ENCODE assay signal across 8 cellular contexts in the genomic region with DNA sequence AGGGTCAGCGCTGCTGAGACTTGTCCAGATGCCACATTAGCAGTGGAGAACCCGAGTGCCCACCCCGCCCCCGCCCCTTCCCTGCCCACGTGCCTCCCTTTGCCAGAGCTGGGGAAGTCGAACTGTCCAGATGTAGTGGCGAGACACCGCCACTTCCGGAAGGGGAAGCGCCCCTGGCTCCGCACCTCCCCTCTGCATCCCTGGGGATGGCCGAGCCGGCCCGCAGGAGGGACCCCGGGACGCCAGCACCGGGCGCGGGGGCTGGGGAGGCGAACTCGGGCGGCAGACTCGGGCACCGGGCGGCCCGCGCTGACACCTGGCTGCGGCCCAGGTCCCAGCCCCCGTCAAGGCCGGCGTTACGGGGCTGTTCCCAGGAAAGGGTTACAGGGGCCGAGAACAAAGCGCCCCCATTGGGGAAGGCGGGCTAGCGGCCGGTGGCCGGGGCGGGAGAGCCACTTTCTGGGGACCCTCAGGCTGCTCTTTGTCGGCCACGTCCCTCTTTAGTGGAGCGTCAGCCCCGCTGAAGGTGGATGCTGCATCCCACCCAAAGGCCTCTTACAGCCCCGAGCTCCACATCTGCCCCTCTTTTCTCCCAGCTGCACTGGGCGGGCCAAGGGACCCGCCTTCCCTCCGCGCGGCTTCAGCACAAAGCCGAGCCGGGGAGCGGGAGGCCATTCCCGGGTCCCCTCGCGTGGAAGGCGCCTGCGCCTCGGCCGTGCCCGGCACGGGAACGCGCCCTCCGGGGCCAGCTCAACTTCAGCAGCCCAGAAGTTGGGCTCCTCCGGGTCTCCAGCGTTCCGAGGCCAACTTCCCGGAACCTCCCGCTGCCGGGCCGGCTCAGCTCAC. TPM values are rescaled to one million over a fixed set of nuclear protein-coding genes. Genes with fewer than 3 reads are reported as not detected.
A peak's percentile ranks its signal among the peaks of the same experiment; 100 is the strongest.
DNase-seq lines count a peak whose midpoint lies in the region; ATAC-seq and FAIRE-seq lines count a peak whose summit lies in the region.

No MANE protein-coding gene starts in this region.

- FAIRE-seq in small intestine (lab: Jason Lieb, UNC) = no peak

- H3K4me3 ChIP-seq in adipocyte (ENCODE audit: low read length) (peak overlapping the region; percentile 84), iPS-15b (ENCODE audit: low read depth, low read length) (peak overlapping the region; percentile 68), small intestine (ENCODE audit: low read depth in 1 of 2, low read length in 2 of 2) (peak overlapping the region; percentile 62 to 65)

- H3K9me3 ChIP-seq in adipocyte (ENCODE audit: control insufficient read depth, low read length) = no peaks in the 10 kb centered on the region
- no peaks in the 10 kb centered on the region for H3K9me3 ChIP-seq in iPS-15b (ENCODE audit: control insufficient read depth, insufficient read depth, low read length)
- no peaks in the 10 kb centered on the region for H3K9me3 ChIP-seq in small intestine (ENCODE audit: control insufficient read depth, low read depth)

- no peaks in the 10 kb centered on the region for H3K27me3 ChIP-seq in adipocyte (replicated peaks; ENCODE audit: control insufficient read depth, insufficient read depth, low read length)
- peaks cover 8% of the 10 kb centered on the region for H3K27me3 ChIP-seq in iPS-15b (ENCODE audit: control insufficient read depth, insufficient read depth, low read length)
- H3K27me3 ChIP-seq in small intestine (ENCODE audit: control insufficient read depth in 2 of 2, insufficient read depth in 2 of 2, low read length in 2 of 2) = no peaks in the 10 kb centered on the region

- peak; percentile 79 for DNase-seq in Daoy (ENCODE audit: low read depth)
- peak; percentile 33 to 58 for DNase-seq in NCI-H1930 (lab: John Stamatoyannopoulos, UW)
- peak; percentile 82 for DNase-seq in adipocyte (ENCODE audit: low read depth)
- DNase-seq in small intestine = no peak
- no peak for DNase-seq in NK-92 (lab: John Stamatoyannopoulos, UW; ENCODE audit: unreplicated experiment)

- H3K36me3 ChIP-seq in adipocyte (ENCODE audit: control insufficient read depth, insufficient read depth, low read length, severe bottlenecking) (no peaks in the 10 kb centered on the region), iPS-15b (ENCODE audit: control insufficient read depth, insufficient read depth, low read length) (no peaks in the 10 kb centered on the region), small intestine (ENCODE audit: control insufficient read depth in 2 of 2, insufficient read depth in 2 of 2, low read length in 2 of 2) (no peaks in the 10 kb centered on the region)

- H3K4me1 ChIP-seq in adipocyte (ENCODE audit: control insufficient read depth, insufficient read depth, low read length) = peaks cover 16% of the 10 kb centered on the region
- H3K4me1 ChIP-seq in iPS-15b (ENCODE audit: control insufficient read depth, insufficient read depth, low read length) = peaks cover 8% of the 10 kb centered on the region
- H3K4me1 ChIP-seq in small intestine (ENCODE audit: control insufficient read depth in 2 of 2, insufficient read depth in 1 of 2, low read depth in 1 of 2, low read length in 1 of 2) = peaks cover 0 to 5% of the 10 kb centered on the region in 2 donors

- peak overlapping the region; percentile 90 to 97 for H3K27ac ChIP-seq in small intestine (ENCODE audit: low read depth in 1 of 2, low read length in 1 of 2)

- ATAC-seq in GM21723 (IDR thresholded peaks at IDR 0.05; ENCODE audit: unreplicated experiment) (peak; percentile 29), GM21717 (IDR thresholded peaks at IDR 0.05; ENCODE audit: unreplicated experiment) (no peak)

- 0 to 1% (median 0%) methylated on average over 59 to 71 of the region's 71 CpGs for WGBS in small intestine, 3 donors

- peak overlapping the region; percentile 83 for H3K9ac ChIP-seq in adipocyte (ENCODE audit: low read length)
- peak overlapping the region; percentile 50 for H3K9ac ChIP-seq in iPS-15b (ENCODE audit: low read depth, low read length)

RNA-seq across cellular contexts. Expression of a gene that starts 1.4 kb away (rescaled TPM):
- total RNA-seq in Daoy (2014; rRNA removed; shearing (Covaris generic)) = 75.2 and 84.6 TPM in 2 replicates
- 10 to 100 TPM; 36.9 to 89.9 (median 38.9) TPM for polyA plus RNA-seq in small intestine

Comparison
In these comparisons a context has a peak if more than half of its experiments do, and no peak if none do; other contexts are left out.
1. DNase-seq: peak in Daoy (single experiment), NCI-H1930 (2 of 2) and adipocyte (single experiment); none in small intestine (single experiment) and NK-92 (single experiment).
2. Peak in every context shown above with its lines, with median percentiles within 50 percentile points of each other: H3K4me3 ChIP-seq.